12 cellular contexts compared by ENCODE assay signal in the genomic region with DNA sequence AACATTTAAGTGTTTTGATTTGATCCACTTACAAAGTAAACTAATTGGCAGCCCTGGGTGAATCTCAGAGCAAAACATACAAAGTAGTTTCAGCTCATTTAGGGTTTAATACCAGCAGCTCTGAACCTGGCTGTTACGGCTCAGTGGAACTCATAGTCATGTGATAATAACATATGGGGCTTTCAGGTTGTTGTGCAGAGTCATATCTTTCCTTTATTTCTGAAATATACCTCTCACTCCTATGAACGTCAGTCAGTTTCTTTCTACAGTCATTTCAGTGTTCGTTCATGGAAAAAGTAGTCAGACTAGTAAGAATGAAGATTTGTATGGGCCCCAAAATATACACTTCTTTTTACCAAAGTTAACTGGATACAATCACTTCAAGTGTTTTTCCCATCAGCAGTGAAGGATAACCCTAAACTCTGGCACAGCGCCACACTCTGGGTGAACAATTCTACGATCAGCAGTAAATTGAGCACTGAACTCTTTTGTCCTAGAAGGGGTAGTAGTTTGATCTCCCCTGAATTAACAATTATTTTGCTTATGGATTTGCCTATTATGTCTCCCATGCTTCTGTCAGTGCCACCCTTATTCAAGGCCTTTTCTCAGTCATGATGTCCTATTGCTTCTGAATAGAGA.
A peak's percentile ranks its signal among the peaks of the same experiment; 100 is the strongest.
DNase-seq lines count a peak whose midpoint lies in the region; ATAC-seq, FAIRE-seq and TF ChIP-seq lines count a peak whose summit lies in the region.
"Had no signal": no experiment of that assay in that cellular context is flagged by ENCODE, and none has a peak within 500 bp of the region (broad histone marks: within the 10 kb centered on the region; RNA-seq: fewer than 3 reads in every experiment).

No MANE protein-coding gene starts in this region.

- H3K36me3 Mint-ChIP-seq in activated T-cell treated with anti-CD3 and anti-CD28 coated beads, Interleukin-2, amount 50 U/mL, for 24 hours (ENCODE audit: low read depth): no peaks in the 10 kb centered on the region

- no peak overlapping the region for H3K4me3 Mint-ChIP-seq in activated T-cell treated with anti-CD3 and anti-CD28 coated beads, Interleukin-2, amount 50 U/mL, for 24 hours
- H3K4me3 Mint-ChIP-seq: activated CD8-positive, alpha-beta T cell treated with anti-CD3 and anti-CD28 coated beads, Interleukin-2, amount 10 ng/mL, durations not matched to agents 7 days and 5 days had no signal

- H3K9me3 ChIP-seq in Loucy (ENCODE audit: insufficient read depth, low read depth, low read length): no peaks in the 10 kb centered on the region
- H3K9me3 ChIP-seq in small intestine (ENCODE audit: control insufficient read depth, low read depth): no peaks in the 10 kb centered on the region
- H3K9me3 ChIP-seq: SJSA1, upper lobe of left lung had no signal

- peak; percentile 88 for ATAC-seq in GM18498 (IDR thresholded peaks at IDR 0.05; ENCODE audit: unreplicated experiment)
- ATAC-seq in GM19452 (IDR thresholded peaks at IDR 0.05; ENCODE audit: unreplicated experiment): peak; percentile 79
- ATAC-seq in HG02870 (IDR thresholded peaks at IDR 0.05; ENCODE audit: unreplicated experiment): peak; percentile 98
- ATAC-seq: activated CD8-positive, alpha-beta T cell treated with anti-CD3 and anti-CD28 coated beads, Interleukin-2, amount 10 ng/mL, durations not matched to agents 7 days and 5 days had no signal

- H3K4me2 ChIP-seq in Loucy (ENCODE audit: low read depth, low read length, poor library complexity, severe bottlenecking): no peak overlapping the region

- H3K4me1 ChIP-seq in Loucy (ENCODE audit: insufficient read depth, low read length, poor library complexity, severe bottlenecking) (no peaks in the 10 kb centered on the region), small intestine (ENCODE audit: control insufficient read depth in 2 of 2, insufficient read depth in 1 of 2, low read depth in 1 of 2, low read length in 1 of 2) (no peaks in the 10 kb centered on the region)
- H3K4me1 ChIP-seq: SJSA1, upper lobe of left lung had no signal

- no peaks in the 10 kb centered on the region for H3K27me3 Mint-ChIP-seq in activated T-cell treated with anti-CD3 and anti-CD28 coated beads, Interleukin-2, amount 50 U/mL, for 24 hours

- H3K9ac ChIP-seq in Loucy (ENCODE audit: low read depth, low read length, poor library complexity, severe bottlenecking): no peak overlapping the region

- TF ChIP-seq CTCF in Loucy (conservative IDR thresholded peaks at IDR 0.05; ENCODE audit: low read length): peak; percentile 24; the same call in 1 of the 2 replicates

- no peak for DNase-seq in small intestine
- no peak for DNase-seq in stimulated activated CD4-positive, alpha-beta T cell treated with anti-CD3 and anti-CD28 coated beads, Interleukin-2, amount 100 ng/mL, for 24 hours
- no peak for DNase-seq in activated T-cell treated with anti-CD3 and anti-CD28 coated beads, Interleukin-2, amount 50 U/mL, for 24 hours
- DNase-seq in DMS79 (lab: John Stamatoyannopoulos, UW): no peak
- DNase-seq: activated CD8-positive, alpha-beta T cell treated with anti-CD3 and anti-CD28 coated beads, Interleukin-2, amount 10 ng/mL, durations not matched to agents 7 days and 5 days; stimulated activated CD4-positive, alpha-beta T cell treated with anti-CD3 and anti-CD28 coated beads, Interleukin-4, amount 100 ng/mL, for 4 hours; upper lobe of left lung had no signal

- H3K9me3 Mint-ChIP-seq in activated T-cell treated with anti-CD3 and anti-CD28 coated beads, Interleukin-2, amount 50 U/mL, for 24 hours: no peaks in the 10 kb centered on the region

- no peaks in the 10 kb centered on the region for H3K9me2 ChIP-seq in Loucy (replicated peaks; ENCODE audit: low read depth, low read length)

- H3K27me3 ChIP-seq in Loucy (ENCODE audit: insufficient read depth, low read length, poor library complexity, severe bottlenecking) (no peaks in the 10 kb centered on the region), small intestine (ENCODE audit: control insufficient read depth in 2 of 2, insufficient read depth in 2 of 2, low read length in 2 of 2) (no peaks in the 10 kb centered on the region)
- H3K27me3 ChIP-seq: SJSA1, upper lobe of left lung had no signal

- no peak for FAIRE-seq in small intestine (lab: Jason Lieb, UNC)

- H3K79me2 ChIP-seq in Loucy (ENCODE audit: insufficient read depth, low read length): no peaks in the 10 kb centered on the region

- H4K20me1 ChIP-seq in Loucy (ENCODE audit: insufficient read depth, low read length, poor library complexity, severe bottlenecking): no peaks in the 10 kb centered on the region

- no peak overlapping the region for H3K27ac ChIP-seq in small intestine (ENCODE audit: low read depth in 1 of 2, low read length in 1 of 2)
- H3K27ac ChIP-seq: SJSA1, upper lobe of left lung had no signal

- no peak overlapping the region for H3K4me3 ChIP-seq in Loucy (ENCODE audit: low read length, poor library complexity, severe bottlenecking)
- no peak overlapping the region for H3K4me3 ChIP-seq in small intestine (ENCODE audit: low read depth in 1 of 2, low read length in 2 of 2)
- H3K4me3 ChIP-seq: SJSA1, upper lobe of left lung had no signal

- H3K4me1 Mint-ChIP-seq in activated T-cell treated with anti-CD3 and anti-CD28 coated beads, Interleukin-2, amount 50 U/mL, for 24 hours (ENCODE audit: low read depth): no peaks in the 10 kb centered on the region

- no peak overlapping the region for H2AFZ ChIP-seq in Loucy (ENCODE audit: low read length)

- H3K36me3 ChIP-seq in Loucy (ENCODE audit: insufficient read depth, low read length) (no peaks in the 10 kb centered on the region), small intestine (ENCODE audit: control insufficient read depth in 2 of 2, insufficient read depth in 2 of 2, low read length in 2 of 2) (no peaks in the 10 kb centered on the region)
- H3K36me3 ChIP-seq: SJSA1, upper lobe of left lung had no signal

- no peak overlapping the region for H3K27ac Mint-ChIP-seq in activated T-cell treated with anti-CD3 and anti-CD28 coated beads, Interleukin-2, amount 50 U/mL, for 24 hours
- H3K27ac Mint-ChIP-seq: activated CD8-positive, alpha-beta T cell treated with anti-CD3 and anti-CD28 coated beads, Interleukin-2, amount 10 ng/mL, durations not matched to agents 7 days and 5 days had no signal

- 74 to 89% (median 79%) methylated on average over 5 of the region's 5 CpGs for WGBS in small intestine, 3 donors

- H3F3A ChIP-seq in Loucy (ENCODE audit: low read depth): no peaks in the 10 kb centered on the region
